1 cellular context compared by ENCODE assay signal in the genomic region with DNA sequence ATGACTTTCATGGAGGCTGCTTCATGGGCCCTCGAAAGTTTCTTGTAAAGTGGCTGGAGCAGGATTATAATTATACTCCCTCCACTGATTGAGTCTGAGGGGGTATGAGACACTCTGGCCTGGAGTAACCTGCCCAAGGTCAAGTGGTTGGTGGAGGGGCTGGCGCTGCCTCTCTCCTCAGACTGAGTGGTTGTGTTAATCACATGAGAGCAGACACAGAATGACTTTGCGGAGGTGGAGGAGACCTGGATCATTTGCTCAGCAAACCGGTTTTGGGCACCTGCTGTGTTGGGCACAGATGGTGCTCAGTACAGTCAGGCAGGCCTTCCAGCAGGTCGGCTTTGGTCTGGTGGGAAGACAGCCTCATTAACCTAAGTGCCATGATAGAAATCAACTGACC.
TF ChIP-seq lines count a peak whose summit lies in the region.

No MANE protein-coding gene starts in this region.

TF ChIP-seq in HEK293, 187 proteins besides CTCF, POLR2A, EP300 and RAD21 (continued from another document):
- TF ChIP-seq, protein P1, sequence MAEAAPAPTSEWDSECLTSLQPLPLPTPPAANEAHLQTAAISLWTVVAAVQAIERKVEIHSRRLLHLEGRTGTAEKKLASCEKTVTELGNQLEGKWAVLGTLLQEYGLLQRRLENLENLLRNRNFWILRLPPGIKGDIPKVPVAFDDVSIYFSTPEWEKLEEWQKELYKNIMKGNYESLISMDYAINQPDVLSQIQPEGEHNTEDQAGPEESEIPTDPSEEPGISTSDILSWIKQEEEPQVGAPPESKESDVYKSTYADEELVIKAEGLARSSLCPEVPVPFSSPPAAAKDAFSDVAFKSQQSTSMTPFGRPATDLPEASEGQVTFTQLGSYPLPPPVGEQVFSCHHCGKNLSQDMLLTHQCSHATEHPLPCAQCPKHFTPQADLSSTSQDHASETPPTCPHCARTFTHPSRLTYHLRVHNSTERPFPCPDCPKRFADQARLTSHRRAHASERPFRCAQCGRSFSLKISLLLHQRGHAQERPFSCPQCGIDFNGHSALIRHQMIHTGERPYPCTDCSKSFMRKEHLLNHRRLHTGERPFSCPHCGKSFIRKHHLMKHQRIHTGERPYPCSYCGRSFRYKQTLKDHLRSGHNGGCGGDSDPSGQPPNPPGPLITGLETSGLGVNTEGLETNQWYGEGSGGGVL (tag by site-specific recombination; IDR thresholded peaks at IDR 0.05), result peak; percentile 70
- TF ChIP-seq, protein P2, sequence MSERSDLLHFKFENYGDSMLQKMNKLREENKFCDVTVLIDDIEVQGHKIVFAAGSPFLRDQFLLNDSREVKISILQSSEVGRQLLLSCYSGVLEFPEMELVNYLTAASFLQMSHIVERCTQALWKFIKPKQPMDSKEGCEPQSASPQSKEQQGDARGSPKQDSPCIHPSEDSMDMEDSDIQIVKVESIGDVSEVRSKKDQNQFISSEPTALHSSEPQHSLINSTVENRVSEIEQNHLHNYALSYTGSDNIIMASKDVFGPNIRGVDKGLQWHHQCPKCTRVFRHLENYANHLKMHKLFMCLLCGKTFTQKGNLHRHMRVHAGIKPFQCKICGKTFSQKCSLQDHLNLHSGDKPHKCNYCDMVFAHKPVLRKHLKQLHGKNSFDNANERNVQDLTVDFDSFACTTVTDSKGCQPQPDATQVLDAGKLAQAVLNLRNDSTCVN (tag by site-specific recombination; optimal IDR thresholded peaks at IDR 0.05), result no peak
- TF ChIP-seq SP7 (tag by site-specific recombination; IDR thresholded peaks at IDR 0.05) (peak; percentile 73), GLI4 (tag by site-specific recombination; IDR thresholded peaks at IDR 0.05) (no peak), KLF16 (tag by site-specific recombination; IDR thresholded peaks at IDR 0.05) (no peak), KLF10 (tag by site-specific recombination; IDR thresholded peaks at IDR 0.05) (no peak), ZNF37A (tag by site-specific recombination; IDR thresholded peaks at IDR 0.05) (no peak), ZNF626 (tag by site-specific recombination; IDR thresholded peaks at IDR 0.05) (no peak), ZFHX2 (tag by site-specific recombination; conservative IDR thresholded peaks at IDR 0.05) (peak; percentile 23; the same call in 1 of the 2 replicates)
- TF ChIP-seq, protein P3, sequence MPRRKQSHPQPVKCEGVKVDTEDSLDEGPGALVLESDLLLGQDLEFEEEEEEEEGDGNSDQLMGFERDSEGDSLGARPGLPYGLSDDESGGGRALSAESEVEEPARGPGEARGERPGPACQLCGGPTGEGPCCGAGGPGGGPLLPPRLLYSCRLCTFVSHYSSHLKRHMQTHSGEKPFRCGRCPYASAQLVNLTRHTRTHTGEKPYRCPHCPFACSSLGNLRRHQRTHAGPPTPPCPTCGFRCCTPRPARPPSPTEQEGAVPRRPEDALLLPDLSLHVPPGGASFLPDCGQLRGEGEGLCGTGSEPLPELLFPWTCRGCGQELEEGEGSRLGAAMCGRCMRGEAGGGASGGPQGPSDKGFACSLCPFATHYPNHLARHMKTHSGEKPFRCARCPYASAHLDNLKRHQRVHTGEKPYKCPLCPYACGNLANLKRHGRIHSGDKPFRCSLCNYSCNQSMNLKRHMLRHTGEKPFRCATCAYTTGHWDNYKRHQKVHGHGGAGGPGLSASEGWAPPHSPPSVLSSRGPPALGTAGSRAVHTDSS (tag by site-specific recombination; IDR thresholded peaks at IDR 0.05), result no peak
